In genomic region chr5:669111-669841, GRCh38 we compare ENCODE assay signal across 8 cellular contexts. TPM values are rescaled to one million over a fixed set of nuclear protein-coding genes. Genes with fewer than 3 reads are reported as not detected.
DNase-seq lines count a peak whose midpoint lies in the region; ATAC-seq and TF ChIP-seq lines count a peak whose summit lies in the region.

No MANE protein-coding gene starts in this region.

- in situ Hi-C loops in ACHN (cut with HindIII; ENCODE audit: low pct_ligation_motif_present, low pct_unique_long_range_greater_than_20kb, low sequenced_read_pairs): no loop called here

- peaks cover 8 to 80% (median 48%) of the 10 kb centered on the region in 3 donors for H3K4me1 ChIP-seq in gastroesophageal sphincter
- peaks cover 16% of the 10 kb centered on the region for H3K4me1 ChIP-seq in prostate gland (replicated peaks)

- CTCF ChIA-PET in HEK293T (lab: Yijun Ruan, JAX): interaction anchor here (0.5 to 1.6 kb wide), 5 partner anchors 13 to 234 kb away, joined by 3 to 6 read pairs (median 3); no protein-coding TSS in a partner anchor

- H3K27me3 ChIP-seq in gastroesophageal sphincter (no peaks in the 10 kb centered on the region), prostate gland (replicated peaks; ENCODE audit: insufficient read depth) (peaks cover 7% of the 10 kb centered on the region)

- H3K36me3 ChIP-seq in gastroesophageal sphincter (peaks cover 0 to 21% of the 10 kb centered on the region in 2 donors), prostate gland (no peaks in the 10 kb centered on the region)

- intact Hi-C loops in prostate gland (cut with DNase I): no loop called here

- peak; percentile 31 for DNase-seq in ACHN
- DNase-seq in HEK293T (ENCODE audit: extremely low spot score): peak; percentile 74
- peak; percentile 66 to 71 for DNase-seq in activated T-cell treated with anti-CD3 and anti-CD28 coated beads, Interleukin-2, amount 50 U/mL, for 48 hours
- DNase-seq in prostate gland (ENCODE audit: low spot score): no peak
- no peak for DNase-seq in amniotic stem cell (lab: John Stamatoyannopoulos, UW)

- POLR2A ChIA-PET in HEK293T (lab: Yijun Ruan, JAX): no interaction called here

- H3K9me3 ChIP-seq in gastroesophageal sphincter (no peaks in the 10 kb centered on the region), prostate gland (no peaks in the 10 kb centered on the region)

- peak in 3 of 4 experiments; percentile 69 to 87 (median 78) for TF ChIP-seq CTCF in gastroesophageal sphincter (IDR thresholded peaks at IDR 0.05)
- TF ChIP-seq CTCF in prostate gland (IDR thresholded peaks at IDR 0.05): peak; percentile 32 to 52 (median 40)

- WGBS in gastroesophageal sphincter (ENCODE audit: low coverage in 1 of 2), 2 donors: 78% methylated on average over 7 of the region's 40 CpGs; no CpG with 5 or more reads in 1 of the 2 donors
- WGBS in prostate gland: 67% methylated on average over 37 of the region's 40 CpGs

- no peak for TF ChIP-seq EP300 in gastroesophageal sphincter (IDR thresholded peaks at IDR 0.05)

- peak; percentile 51 for ATAC-seq in gastroesophageal sphincter
- no peak for ATAC-seq in HG02870 (IDR thresholded peaks at IDR 0.05; ENCODE audit: unreplicated experiment)
- no peak for ATAC-seq in GM21423 (IDR thresholded peaks at IDR 0.05; ENCODE audit: unreplicated experiment)

- no peak overlapping the region for H3K4me3 ChIP-seq in gastroesophageal sphincter
- H3K4me3 ChIP-seq in prostate gland: no peak overlapping the region

- H3K27ac ChIP-seq in gastroesophageal sphincter: peak overlapping the region in 3 of 4 donors; percentile 76 to 85 (median 78)
- no peak overlapping the region for H3K27ac ChIP-seq in prostate gland

- no peak for TF ChIP-seq POLR2A in gastroesophageal sphincter (IDR thresholded peaks at IDR 0.05)
- no peak for TF ChIP-seq POLR2A in prostate gland (IDR thresholded peaks at IDR 0.05)

TF ChIP-seq in HEK293T, 16 proteins besides CTCF, POLR2A, EP300 and RAD21:
- TF ChIP-seq FOXM1 (IDR thresholded peaks at IDR 0.05; ENCODE audit: borderline replicate concordance): no peak
- no peak for TF ChIP-seq L3MBTL2 (conservative IDR thresholded peaks at IDR 0.05)
- no peak for TF ChIP-seq ELF4 (IDR thresholded peaks at IDR 0.05)
- no peak for TF ChIP-seq CTBP1 (IDR thresholded peaks at IDR 0.05; ENCODE audit: borderline replicate concordance)
- TF ChIP-seq TARDBP (IDR thresholded peaks at IDR 0.05): no peak
- TF ChIP-seq LEF1 (IDR thresholded peaks at IDR 0.05; ENCODE audit: borderline replicate concordance): no peak
- TF ChIP-seq PKNOX1 (IDR thresholded peaks at IDR 0.05): no peak
- TF ChIP-seq NFRKB (IDR thresholded peaks at IDR 0.05): no peak
- TF ChIP-seq ARNT (IDR thresholded peaks at IDR 0.05): no peak

RNA-seq across cellular contexts. Expression of gene TPPP, which starts 23.9 kb away (rescaled TPM):
- 10 to 100 TPM; 13.3 to 42.8 (median 32.0) TPM for total RNA-seq in gastroesophageal sphincter
- total RNA-seq in prostate gland: 1 to 10 TPM; 2.3 to 6.9 TPM

RNA-seq across cellular contexts. Expression of gene CEP72, which starts 57.1 kb away (rescaled TPM):
- total RNA-seq in gastroesophageal sphincter (1 to 10 TPM; 2.1 to 8.7 (median 3.8) TPM), prostate gland (10 to 100 TPM in 1 of 2 donors, 1 to 10 TPM in 1; 6.4 to 12.8 TPM)

Comparison
In these comparisons a context has a peak if more than half of its experiments do, and no peak if none do; other contexts are left out.
1. DNase-seq: peak in ACHN (single experiment), HEK293T (single experiment) and activated T-cell treated with anti-CD3 and anti-CD28 coated beads, Interleukin-2, amount 50 U/mL, for 48 hours (2 of 2); none in prostate gland (single experiment) and amniotic stem cell (single experiment).
2. H3K27ac ChIP-seq: peak in gastroesophageal sphincter (3 of 4); none in prostate gland (0 of 2).